Comparison of ENCODE assay signal across 15 cellular contexts in the genomic region with DNA sequence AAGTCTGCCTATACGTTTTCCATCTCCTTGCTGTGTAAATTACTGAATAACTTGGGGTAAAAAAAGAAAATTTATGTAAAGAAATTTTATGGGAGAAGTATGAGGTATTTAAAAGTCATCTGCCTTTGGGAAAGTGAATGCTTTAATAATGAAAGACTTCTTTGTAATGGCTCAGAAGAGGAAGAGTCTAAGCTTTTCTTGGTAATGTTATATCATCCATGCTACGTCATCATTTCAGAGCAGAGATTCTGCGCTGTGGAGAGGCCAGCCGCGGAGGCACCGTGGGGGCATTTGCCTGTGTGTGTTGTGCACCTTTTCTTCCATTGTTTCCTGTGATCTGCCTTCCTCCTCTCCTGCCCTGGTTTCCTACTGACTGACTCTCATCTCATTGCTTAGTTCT.
DNase-seq lines count a peak whose midpoint lies in the region; ATAC-seq, FAIRE-seq and TF ChIP-seq lines count a peak whose summit lies in the region.
"Had no signal": no experiment of that assay in that cellular context is flagged by ENCODE, and none has a peak within 500 bp of the region (broad histone marks: within the 10 kb centered on the region; RNA-seq: fewer than 3 reads in every experiment).

No MANE protein-coding gene starts in this region.

- DNase-seq in activated T-cell treated with anti-CD3 and anti-CD28 coated beads, Interleukin-2, amount 50 U/mL, for 72 hours = no peak
- DNase-seq in activated T-cell treated with anti-CD3 and anti-CD28 coated beads, Interleukin-2, amount 50 U/mL, for 4 hours = no peak
- peak; percentile 84 for DNase-seq in SK-MEL-5 (ENCODE audit: low read depth, low spot score)
- no peak for DNase-seq in keratinocyte (ENCODE audit: low read depth, low spot score)
- DNase-seq in progenitor cell of endocrine pancreas (ENCODE audit: low spot score, unreplicated experiment) = no peak
- no peak for DNase-seq in GF-D8 (lab: John Stamatoyannopoulos, UW)
- DNase-seq in NCI-H82 treated with DMSO at 0.1 percent for 48 hours (lab: John Stamatoyannopoulos, UW; ENCODE audit: unreplicated experiment) = no peak
- DNase-seq: AML-193, DND-41, GDM1, NCI-H146, NCI-H69 had no signal

- no peaks in the 10 kb centered on the region for H3K9me3 Mint-ChIP-seq in activated T-cell treated with anti-CD3 and anti-CD28 coated beads, Interleukin-2, amount 50 U/mL, for 72 hours
- no peaks in the 10 kb centered on the region for H3K9me3 Mint-ChIP-seq in activated T-cell treated with anti-CD3 and anti-CD28 coated beads, Interleukin-2, amount 50 U/mL, for 4 hours
- no peaks in the 10 kb centered on the region for H3K9me3 Mint-ChIP-seq in progenitor cell of endocrine pancreas (ENCODE audit: low read depth)

- no peak overlapping the region for H2AFZ ChIP-seq in keratinocyte (ENCODE audit: control insufficient read depth, low read length)

- peaks cover 9 to 41% of the 10 kb centered on the region in 2 donors for H3K36me3 Mint-ChIP-seq in activated T-cell treated with anti-CD3 and anti-CD28 coated beads, Interleukin-2, amount 50 U/mL, for 72 hours (ENCODE audit: insufficient read depth in 2 of 2)
- peaks cover 63% of the 10 kb centered on the region for H3K36me3 Mint-ChIP-seq in activated T-cell treated with anti-CD3 and anti-CD28 coated beads, Interleukin-2, amount 50 U/mL, for 4 hours (ENCODE audit: insufficient read depth)
- H3K36me3 Mint-ChIP-seq in progenitor cell of endocrine pancreas (ENCODE audit: insufficient read depth) = peaks cover 47% of the 10 kb centered on the region

- H3K9ac ChIP-seq in keratinocyte (ENCODE audit: control insufficient read depth, extremely low read depth, insufficient read depth, low read length) = no peak overlapping the region

- no peak overlapping the region for H3K4me3 Mint-ChIP-seq in activated T-cell treated with anti-CD3 and anti-CD28 coated beads, Interleukin-2, amount 50 U/mL, for 72 hours
- no peak overlapping the region for H3K4me3 Mint-ChIP-seq in activated T-cell treated with anti-CD3 and anti-CD28 coated beads, Interleukin-2, amount 50 U/mL, for 4 hours
- no peak overlapping the region for H3K4me3 Mint-ChIP-seq in progenitor cell of endocrine pancreas (ENCODE audit: low read depth)

- peak overlapping the region; percentile 48 for H3K27ac Mint-ChIP-seq in activated T-cell treated with anti-CD3 and anti-CD28 coated beads, Interleukin-2, amount 50 U/mL, for 72 hours
- H3K27ac Mint-ChIP-seq in progenitor cell of endocrine pancreas = peak overlapping the region; percentile 8

- no peaks in the 10 kb centered on the region for H3K4me1 ChIP-seq in keratinocyte (ENCODE audit: control insufficient read depth, extremely low read depth, insufficient read depth, low read length)

- H3K79me2 ChIP-seq in keratinocyte (ENCODE audit: control insufficient read depth, insufficient read depth, low read length) = no peaks in the 10 kb centered on the region

- H3K27ac ChIP-seq in keratinocyte (ENCODE audit: control insufficient read depth, insufficient read depth, low read length) = no peak overlapping the region
- H3K27ac ChIP-seq: HL-60 had no signal

- no peak for ATAC-seq in activated T-cell treated with anti-CD3 and anti-CD28 coated beads, Interleukin-2, amount 50 U/mL, for 72 hours (replicated peaks in 1 of 2)
- no peak for ATAC-seq in activated T-cell treated with anti-CD3 and anti-CD28 coated beads, Interleukin-2, amount 50 U/mL, for 4 hours
- ATAC-seq: HCT116 had no signal

- no peak overlapping the region for H3K4me2 ChIP-seq in keratinocyte (ENCODE audit: control insufficient read depth, extremely low read depth, insufficient read depth, low read depth, low read length)

- no peaks in the 10 kb centered on the region for H3K9me3 ChIP-seq in keratinocyte (ENCODE audit: control insufficient read depth, low read depth, low read length)

- dilution Hi-C loops in keratinocyte (cut with MboI; ENCODE audit: extremely low pct_ligation_motif_present, low sequenced_read_pairs) = no loop called here

- in situ Hi-C loops in SK-MEL-5 (cut with HindIII; ENCODE audit: low pct_unique_long_range_greater_than_20kb, low sequenced_read_pairs) = no loop called here

- no peaks in the 10 kb centered on the region for H4K20me1 ChIP-seq in keratinocyte (ENCODE audit: control insufficient read depth, extremely low read depth, insufficient read depth, low read length)

- peak; percentile 36 for FAIRE-seq in keratinocyte (lab: Jason Lieb, UNC)
- FAIRE-seq: GM19239 had no signal

- no peak overlapping the region for H3K4me3 ChIP-seq in keratinocyte (ENCODE audit: control insufficient read depth in 2 of 3, extremely low read depth in 1 of 3, insufficient read depth in 2 of 3, low read depth in 1 of 3, low read length in 3 of 3)

- TF ChIP-seq CTCF in keratinocyte (optimal IDR thresholded peaks at IDR 0.05 in 1 of 3, IDR thresholded peaks at IDR 0.05 in 1 of 3, conservative IDR thresholded peaks at IDR 0.05 in 1 of 3; ENCODE audit: extremely low read depth in 1 of 3, insufficient read depth in 2 of 3, low read length in 3 of 3) (no peak), progenitor cell of endocrine pancreas (IDR thresholded peaks at IDR 0.05; ENCODE audit: unreplicated experiment) (no peak)

- no peaks in the 10 kb centered on the region for H3K27me3 ChIP-seq in keratinocyte (ENCODE audit: control insufficient read depth, extremely low read depth, insufficient read depth, low read length)

- H3K9me1 ChIP-seq in keratinocyte (ENCODE audit: control insufficient read depth, extremely low read depth, insufficient read depth, low read length) = no peaks in the 10 kb centered on the region

- peaks cover 5% of the 10 kb centered on the region for H3K4me1 Mint-ChIP-seq in activated T-cell treated with anti-CD3 and anti-CD28 coated beads, Interleukin-2, amount 50 U/mL, for 72 hours (ENCODE audit: low read depth)
- peaks cover 10% of the 10 kb centered on the region for H3K4me1 Mint-ChIP-seq in activated T-cell treated with anti-CD3 and anti-CD28 coated beads, Interleukin-2, amount 50 U/mL, for 4 hours (ENCODE audit: low read depth)
- no peaks in the 10 kb centered on the region for H3K4me1 Mint-ChIP-seq in progenitor cell of endocrine pancreas (ENCODE audit: low read depth)

- H3K27me3 Mint-ChIP-seq in activated T-cell treated with anti-CD3 and anti-CD28 coated beads, Interleukin-2, amount 50 U/mL, for 72 hours (ENCODE audit: low read depth) = no peaks in the 10 kb centered on the region
- H3K27me3 Mint-ChIP-seq in activated T-cell treated with anti-CD3 and anti-CD28 coated beads, Interleukin-2, amount 50 U/mL, for 4 hours (ENCODE audit: low read depth) = no peaks in the 10 kb centered on the region
- H3K27me3 Mint-ChIP-seq in progenitor cell of endocrine pancreas = no peaks in the 10 kb centered on the region

- peaks cover 17 to 23% of the 10 kb centered on the region in 2 experiments for H3K36me3 ChIP-seq in keratinocyte (ENCODE audit: control insufficient read depth in 2 of 2, extremely low read depth in 1 of 2, insufficient read depth in 2 of 2, low read length in 2 of 2)
